ENCODE assay signal across 2 cellular contexts in genomic region chr10:103486635-103487395, GRCh38. TPM values are rescaled to one million over a fixed set of nuclear protein-coding genes. Genes with fewer than 3 reads are reported as not detected.
"Had no signal": no experiment of that assay in that cellular context is flagged by ENCODE, and none has a peak within 500 bp of the region (broad histone marks: within the 10 kb centered on the region; RNA-seq: fewer than 3 reads in every experiment).

No MANE protein-coding gene starts in this region.

RNA-seq across cellular contexts. Expression of gene NEURL1, which starts 6.7 kb away (rescaled TPM):
- total RNA-seq: SJSA1 had no signal

RNA-seq across cellular contexts. Expression of gene CALHM3, which starts 7.8 kb away (rescaled TPM):
- total RNA-seq: Right ventricle myocardium superior, SJSA1 had no signal

RNA-seq across cellular contexts. Expression of gene CALHM1, which starts 28.1 kb away (rescaled TPM):
- total RNA-seq: Right ventricle myocardium superior, SJSA1 had no signal

RNA-seq across cellular contexts. Expression of gene CALHM2, which starts 34.6 kb away (rescaled TPM):
- total RNA-seq: SJSA1 had no signal
